In genomic region chr12:99043319-99043914, GRCh38 we compare ENCODE assay signal across 9 cellular contexts.
DNase-seq lines count a peak whose midpoint lies in the region; ATAC-seq and TF ChIP-seq lines count a peak whose summit lies in the region.
"Had no signal": no experiment of that assay in that cellular context is flagged by ENCODE, and none has a peak within 500 bp of the region (broad histone marks: within the 10 kb centered on the region; RNA-seq: fewer than 3 reads in every experiment).

No MANE protein-coding gene starts in this region.

- DNase-seq in Ammon's horn (ENCODE audit: low spot score) = peak; percentile 82
- peak; percentile 48 for DNase-seq in HuH-7 (ENCODE audit: low spot score)
- DNase-seq in activated T-helper 9 cell treated with anti-CD3 and anti-CD28 coated beads, Interleukin-2, amount 50 U/mL, for 16 hours (ENCODE audit: low read depth) = peak; percentile 1
- peak in 41 of 42 donors; percentile 46 to 86 (median 73) for DNase-seq in head of caudate nucleus
- peak; percentile 20 for DNase-seq in prostate gland (ENCODE audit: low spot score)
- no peak for DNase-seq in OCI-M2 (lab: John Stamatoyannopoulos, UW; ENCODE audit: unreplicated experiment)

- H3K36me3 ChIP-seq in OCI-LY1 (ENCODE audit: insufficient read depth, low read length) (no peaks in the 10 kb centered on the region), prostate gland (no peaks in the 10 kb centered on the region)

- H3K79me2 ChIP-seq in OCI-LY1 (ENCODE audit: insufficient read depth, low read length) = no peaks in the 10 kb centered on the region

- H3K4me2 ChIP-seq in OCI-LY1 (ENCODE audit: low read length) = no peak overlapping the region

- no peaks in the 10 kb centered on the region for H3F3A ChIP-seq in OCI-LY1 (ENCODE audit: insufficient read depth, low read length)

- TF ChIP-seq POLR2A in prostate gland (IDR thresholded peaks at IDR 0.05) = no peak

- H3K9me2 ChIP-seq in OCI-LY1 (ENCODE audit: low read depth, low read length) = no peaks in the 10 kb centered on the region

- no peak overlapping the region for H3K9ac ChIP-seq in OCI-LY1 (ENCODE audit: low read length)

- no peaks in the 10 kb centered on the region for H3K27me3 ChIP-seq in OCI-LY1 (ENCODE audit: insufficient read depth, low read length)
- H3K27me3 ChIP-seq in prostate gland (replicated peaks; ENCODE audit: insufficient read depth) = no peaks in the 10 kb centered on the region

- no peaks in the 10 kb centered on the region for H4K20me1 ChIP-seq in OCI-LY1 (ENCODE audit: insufficient read depth, low read length)

- H3K4me1 ChIP-seq in OCI-LY1 (ENCODE audit: insufficient read depth, low read length, severe bottlenecking) (no peaks in the 10 kb centered on the region), prostate gland (replicated peaks) (no peaks in the 10 kb centered on the region)

- H3K27ac ChIP-seq in OCI-LY1 (ENCODE audit: low read depth, low read length, poor library complexity, severe bottlenecking) (no peak overlapping the region), prostate gland (no peak overlapping the region)

- peak; percentile 87 for TF ChIP-seq CTCF in OCI-LY1 (IDR thresholded peaks at IDR 0.05; ENCODE audit: low read length)
- TF ChIP-seq CTCF in prostate gland (IDR thresholded peaks at IDR 0.05) = peak; percentile 50 to 75 (median 69)

- H3K4me3 ChIP-seq in OCI-LY1 (ENCODE audit: low read depth, low read length, poor library complexity, severe bottlenecking) (no peak overlapping the region), prostate gland (no peak overlapping the region)

- 58% methylated on average over 2 of the region's 2 CpGs for WGBS in prostate gland

- intact Hi-C loops in head of caudate nucleus (cut with DNase I) = loop anchor here (10.0 kb wide), 1 partner anchor 721 kb away; no protein-coding TSS in a partner anchor
- intact Hi-C loops in prostate gland (cut with DNase I) = loop anchor here (5.0 kb wide), 1 partner anchor 614 kb away; no protein-coding TSS in a partner anchor

- H2AFZ ChIP-seq in OCI-LY1 (ENCODE audit: low read length) = no peak overlapping the region

- H3K9me3 ChIP-seq in OCI-LY1 (ENCODE audit: low read length) = 0 out of 2 replicates have a peak, but pooled peaks cover 7% of the 10 kb centered on the region
- H3K9me3 ChIP-seq in prostate gland = no peaks in the 10 kb centered on the region

- peak; percentile 75 for ATAC-seq in GM18868 (IDR thresholded peaks at IDR 0.05; ENCODE audit: unreplicated experiment)
- ATAC-seq: naive thymus-derived CD8-positive, alpha-beta T cell had no signal
